In the genomic region with DNA sequence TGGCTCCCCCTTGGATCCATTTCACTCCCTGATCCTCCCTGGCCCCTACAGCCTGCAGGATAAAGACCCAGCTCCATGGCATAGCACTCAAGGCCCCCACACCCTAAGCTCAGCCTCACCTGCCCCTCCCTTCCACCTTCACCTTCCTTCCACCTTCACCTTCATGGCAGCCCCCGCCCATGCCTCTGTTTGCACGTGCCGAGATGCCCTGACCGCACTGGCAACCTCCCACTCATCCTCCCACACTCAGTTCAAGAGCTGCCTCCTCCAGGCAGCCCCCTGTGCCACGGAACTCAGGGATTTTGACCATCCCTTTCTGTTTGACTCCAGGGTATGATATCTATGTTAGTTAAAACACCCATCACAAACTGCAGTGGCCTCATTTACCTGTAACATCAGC, we compare ENCODE assay signal across 19 cellular contexts.
DNase-seq lines count a peak whose midpoint lies in the region; ATAC-seq and TF ChIP-seq lines count a peak whose summit lies in the region.
"Had no signal": no experiment of that assay in that cellular context is flagged by ENCODE, and none has a peak within 500 bp of the region (broad histone marks: within the 10 kb centered on the region; RNA-seq: fewer than 3 reads in every experiment).

No MANE protein-coding gene starts in this region.

- H3K27me3 Mint-ChIP-seq in activated CD4-positive, alpha-beta T cell treated with anti-CD3 and anti-CD28 coated beads, Interleukin-2, amount 10 ng/mL, durations not matched to agents 24 days and 14 days, result no peaks in the 10 kb centered on the region
- H3K27me3 Mint-ChIP-seq in CD4-positive, CD25-positive, alpha-beta regulatory T cell, result no peaks in the 10 kb centered on the region
- no peaks in the 10 kb centered on the region for H3K27me3 Mint-ChIP-seq in T-helper 17 cell

- no peak overlapping the region for H3K27ac ChIP-seq in CD4-positive, CD25-positive, alpha-beta regulatory T cell (ENCODE audit: insufficient read depth, low read length, poor library complexity, severe bottlenecking)
- H3K27ac ChIP-seq: BLaER1, KMS-11, RWPE1 had no signal

- peak overlapping the region; percentile 45 for H3K27ac Mint-ChIP-seq in activated CD4-positive, alpha-beta T cell treated with anti-CD3 and anti-CD28 coated beads, Interleukin-2, amount 10 ng/mL, durations not matched to agents 24 days and 14 days
- H3K27ac Mint-ChIP-seq in CD4-positive, CD25-positive, alpha-beta regulatory T cell, result peak overlapping the region; percentile 7 to 88 (median 73)
- H3K27ac Mint-ChIP-seq in T-helper 17 cell, result peak overlapping the region; percentile 83
- H3K27ac Mint-ChIP-seq: HFFc6 had no signal

- no peaks in the 10 kb centered on the region for H3K9me3 ChIP-seq in CD4-positive, CD25-positive, alpha-beta regulatory T cell (ENCODE audit: control insufficient read depth in 2 of 2, low read length in 2 of 2)
- H3K9me3 ChIP-seq in T-helper 17 cell (ENCODE audit: control insufficient read depth, low read length, poor library complexity, severe bottlenecking), result no peaks in the 10 kb centered on the region
- H3K9me3 ChIP-seq in mucosa of descending colon, result no peaks in the 10 kb centered on the region
- H3K9me3 ChIP-seq: BLaER1 had no signal

- H3K9me3 Mint-ChIP-seq in activated CD4-positive, alpha-beta T cell treated with anti-CD3 and anti-CD28 coated beads, Interleukin-2, amount 10 ng/mL, durations not matched to agents 24 days and 14 days, result no peaks in the 10 kb centered on the region
- no peaks in the 10 kb centered on the region for H3K9me3 Mint-ChIP-seq in CD4-positive, CD25-positive, alpha-beta regulatory T cell
- H3K9me3 Mint-ChIP-seq: HFFc6 had no signal

- ATAC-seq in CD4-positive, CD25-positive, alpha-beta regulatory T cell (ENCODE audit: low read depth in 2 of 2), result no peak
- no peak for ATAC-seq in T-helper 17 cell
- no peak for ATAC-seq in mucosa of descending colon

- peaks cover 99% of the 10 kb centered on the region for H3K36me3 ChIP-seq in CD4-positive, CD25-positive, alpha-beta regulatory T cell (ENCODE audit: control insufficient read depth, insufficient read depth, low read length)
- H3K36me3 ChIP-seq in mucosa of descending colon (ENCODE audit: low read depth), result no peaks in the 10 kb centered on the region

- no peak for TF ChIP-seq CTCF in mucosa of descending colon (IDR thresholded peaks at IDR 0.05)

- H3K36me3 Mint-ChIP-seq in activated CD4-positive, alpha-beta T cell treated with anti-CD3 and anti-CD28 coated beads, Interleukin-2, amount 10 ng/mL, durations not matched to agents 24 days and 14 days (ENCODE audit: low read depth), result peaks cover 78% of the 10 kb centered on the region
- peaks cover 55% of the 10 kb centered on the region for H3K36me3 Mint-ChIP-seq in CD4-positive, CD25-positive, alpha-beta regulatory T cell
- H3K36me3 Mint-ChIP-seq in T-helper 17 cell (ENCODE audit: low read depth), result peaks cover 18% of the 10 kb centered on the region

- no peak overlapping the region for H3K4me3 Mint-ChIP-seq in activated CD4-positive, alpha-beta T cell treated with anti-CD3 and anti-CD28 coated beads, Interleukin-2, amount 10 ng/mL, durations not matched to agents 24 days and 14 days
- H3K4me3 Mint-ChIP-seq in CD4-positive, CD25-positive, alpha-beta regulatory T cell, result no peak overlapping the region
- H3K4me3 Mint-ChIP-seq in T-helper 17 cell, result peak overlapping the region; percentile 56
- H3K4me3 Mint-ChIP-seq: HFFc6 had no signal

- H3K4me3 ChIP-seq in CD4-positive, CD25-positive, alpha-beta regulatory T cell (ENCODE audit: low read depth, low read length), result no peak overlapping the region
- no peak overlapping the region for H3K4me3 ChIP-seq in mucosa of descending colon
- H3K4me3 ChIP-seq: BLaER1 had no signal

- DNase-seq in activated CD4-positive, alpha-beta T cell treated with anti-CD3 and anti-CD28 coated beads, Interleukin-2, amount 10 ng/mL, durations not matched to agents 24 days and 14 days, result no peak
- DNase-seq in activated CD4-positive, alpha-beta T cell treated with anti-CD3 and anti-CD28 coated beads for 1 hour, result no peak
- no peak for DNase-seq in CD4-positive, CD25-positive, alpha-beta regulatory T cell
- DNase-seq in T-helper 17 cell, result no peak
- DNase-seq in islet precursor cell, result peak; percentile 35
- no peak for DNase-seq in NCI-H345 treated with DMSO at 0.1 percent for 48 hours (lab: John Stamatoyannopoulos, UW; ENCODE audit: unreplicated experiment)
- no peak for DNase-seq in mucosa of descending colon
- no peak for DNase-seq in glomerular visceral epithelial cell (ENCODE audit: extremely low spot score)
- DNase-seq: COR-L47, DMS153, GOT3, HFFc6, NCI-H146, NCI-H2081, NCI-H510A, NCI-H774 had no signal

- H3K27me3 ChIP-seq in CD4-positive, CD25-positive, alpha-beta regulatory T cell (ENCODE audit: control insufficient read depth, insufficient read depth, low read length), result no peaks in the 10 kb centered on the region
- H3K27me3 ChIP-seq: BLaER1 had no signal

- H3K4me1 Mint-ChIP-seq in activated CD4-positive, alpha-beta T cell treated with anti-CD3 and anti-CD28 coated beads, Interleukin-2, amount 10 ng/mL, durations not matched to agents 24 days and 14 days, result peaks cover 6% of the 10 kb centered on the region
- H3K4me1 Mint-ChIP-seq in CD4-positive, CD25-positive, alpha-beta regulatory T cell, result peaks cover 0 to 13% (median 2%) of the 10 kb centered on the region in 4 donors
- H3K4me1 Mint-ChIP-seq in T-helper 17 cell, result peaks cover 8% of the 10 kb centered on the region

- intact Hi-C loops in activated CD4-positive, alpha-beta T cell treated with anti-CD3 and anti-CD28 coated beads, Interleukin-2, amount 10 ng/mL, durations not matched to agents 24 days and 14 days (cut with micrococcal nuclease), result no loop called here
- intact Hi-C loops in mucosa of descending colon (cut with DNase I, micrococcal nuclease), result no loop called here

- H3K4me1 ChIP-seq in CD4-positive, CD25-positive, alpha-beta regulatory T cell (ENCODE audit: control insufficient read depth, insufficient read depth, low read length, poor library complexity, severe bottlenecking), result no peaks in the 10 kb centered on the region
- no peaks in the 10 kb centered on the region for H3K4me1 ChIP-seq in mucosa of descending colon (ENCODE audit: low read depth)
- H3K4me1 ChIP-seq: BLaER1 had no signal
